ENCODE assay signal across 10 cellular contexts in the genomic region with DNA sequence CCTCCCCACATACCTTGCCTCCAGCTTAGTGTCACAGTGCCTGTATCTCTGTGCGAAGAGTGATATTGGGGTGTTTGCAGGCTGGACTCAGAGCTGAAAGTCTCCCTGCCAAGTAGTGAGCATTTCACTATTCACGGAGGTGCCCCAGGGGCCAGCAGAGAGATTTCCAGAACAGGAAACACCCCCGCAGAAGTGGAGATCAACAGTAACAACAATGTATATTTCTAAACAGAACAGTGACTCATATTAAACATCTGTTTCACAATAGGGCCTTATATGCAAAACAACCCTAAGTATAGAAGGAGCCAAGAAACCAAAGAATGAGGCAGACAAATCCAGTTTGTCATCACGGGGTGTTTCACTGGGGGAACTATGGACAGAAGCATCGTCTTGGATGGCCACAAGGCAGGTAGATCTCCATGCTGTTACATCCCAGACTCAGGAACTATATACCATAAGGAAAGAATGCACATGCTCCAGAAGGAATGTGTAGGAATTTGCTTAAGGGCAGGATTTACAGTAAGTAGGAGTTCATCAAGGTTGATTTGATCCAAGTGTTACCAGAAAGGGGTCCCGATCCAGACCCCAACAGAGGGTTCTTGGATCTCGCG. TPM values are rescaled to one million over a fixed set of nuclear protein-coding genes. Genes with fewer than 3 reads are reported as not detected.
DNase-seq lines count a peak whose midpoint lies in the region; ATAC-seq lines count a peak whose summit lies in the region.
"Had no signal": no experiment of that assay in that cellular context is flagged by ENCODE, and none has a peak within 500 bp of the region (broad histone marks: within the 10 kb centered on the region; RNA-seq: fewer than 3 reads in every experiment).

No MANE protein-coding gene starts in this region.

- H3K4me3 Mint-ChIP-seq in CD8-positive, alpha-beta memory T cell = no peak overlapping the region
- no peak overlapping the region for H3K4me3 Mint-ChIP-seq in activated CD4-positive, alpha-beta memory T cell treated with anti-CD3 and anti-CD28 coated beads, Interleukin-2, amount 10 ng/mL, durations not matched to agents 7 days and 5 days
- H3K4me3 Mint-ChIP-seq in stimulated activated memory B cell treated with anti-CD40 and anti-IgM and Interleukin-4, amounts not matched to agents 10 μg/mL and 1 μg/mL and 100 μg/mL, for 72 hours = no peak overlapping the region
- H3K4me3 Mint-ChIP-seq: IgD-negative memory B cell, neural crest cell had no signal

- H3K9me3 ChIP-seq in CD8-positive, alpha-beta memory T cell (ENCODE audit: low read length) = no peaks in the 10 kb centered on the region

- CTCF ChIA-PET in CD8-positive, alpha-beta memory T cell (lab: Charles Lee) = interaction anchor here (1.5 kb wide), 1 partner anchor 177 kb away, joined by 3 read pairs; no protein-coding TSS in a partner anchor
- CTCF ChIA-PET in activated CD4-positive, alpha-beta memory T cell treated with anti-CD3 and anti-CD28 coated beads, Interleukin-2, amount 10 ng/mL, durations not matched to agents 7 days and 5 days (lab: Charles Lee) = no interaction called here

- POLR2A ChIA-PET in CD8-positive, alpha-beta memory T cell (lab: Charles Lee) = no interaction called here
- POLR2A ChIA-PET in activated CD4-positive, alpha-beta memory T cell treated with anti-CD3 and anti-CD28 coated beads, Interleukin-2, amount 10 ng/mL, durations not matched to agents 7 days and 5 days (lab: Charles Lee) = interaction anchor here (0.9 kb wide), 1 partner anchor 103 kb away, joined by 3 read pairs; no protein-coding TSS in a partner anchor

- no peaks in the 10 kb centered on the region for H3K9me3 Mint-ChIP-seq in CD8-positive, alpha-beta memory T cell
- no peaks in the 10 kb centered on the region for H3K9me3 Mint-ChIP-seq in activated CD4-positive, alpha-beta memory T cell treated with anti-CD3 and anti-CD28 coated beads, Interleukin-2, amount 10 ng/mL, durations not matched to agents 7 days and 5 days
- H3K9me3 Mint-ChIP-seq in stimulated activated memory B cell treated with anti-CD40 and anti-IgM and Interleukin-4, amounts not matched to agents 10 μg/mL and 1 μg/mL and 100 μg/mL, for 72 hours = no peaks in the 10 kb centered on the region
- H3K9me3 Mint-ChIP-seq: IgD-negative memory B cell, neural crest cell had no signal

- peak; percentile 89 for ATAC-seq in GM19455 (IDR thresholded peaks at IDR 0.05; ENCODE audit: unreplicated experiment)
- peak; percentile 83 for ATAC-seq in HG03521 (IDR thresholded peaks at IDR 0.05; ENCODE audit: unreplicated experiment)
- peak; percentile 71 for ATAC-seq in stimulated activated memory B cell treated with anti-CD40 and anti-IgM and Interleukin-4, amounts not matched to agents 10 μg/mL and 1 μg/mL and 100 μg/mL, for 72 hours

- no peak overlapping the region for H3K4me3 ChIP-seq in CD8-positive, alpha-beta memory T cell (ENCODE audit: low read length)

- no peaks in the 10 kb centered on the region for H3K27me3 ChIP-seq in CD8-positive, alpha-beta memory T cell (ENCODE audit: insufficient read depth, low read length, poor library complexity, severe bottlenecking)

- peaks cover 0 to 5% of the 10 kb centered on the region in 2 donors for H3K27me3 Mint-ChIP-seq in CD8-positive, alpha-beta memory T cell
- H3K27me3 Mint-ChIP-seq in activated CD4-positive, alpha-beta memory T cell treated with anti-CD3 and anti-CD28 coated beads, Interleukin-2, amount 10 ng/mL, durations not matched to agents 7 days and 5 days = no peaks in the 10 kb centered on the region
- H3K27me3 Mint-ChIP-seq in stimulated activated memory B cell treated with anti-CD40 and anti-IgM and Interleukin-4, amounts not matched to agents 10 μg/mL and 1 μg/mL and 100 μg/mL, for 72 hours = no peaks in the 10 kb centered on the region
- H3K27me3 Mint-ChIP-seq: IgD-negative memory B cell had no signal

- no peak for DNase-seq in CD8-positive, alpha-beta memory T cell
- peak; percentile 37 for DNase-seq in activated CD4-positive, alpha-beta memory T cell treated with anti-CD3 and anti-CD28 coated beads, Interleukin-2, amount 10 ng/mL, durations not matched to agents 7 days and 5 days
- DNase-seq in iris pigment epithelial cell (ENCODE audit: low read depth) (peak; percentile 97), DMS153 treated with DMSO at 0.1 percent for 48 hours (lab: John Stamatoyannopoulos, UW; ENCODE audit: unreplicated experiment) (no peak), GDM1 (lab: John Stamatoyannopoulos, UW) (no peak)

- H3K27ac Mint-ChIP-seq in CD8-positive, alpha-beta memory T cell = no peak overlapping the region
- H3K27ac Mint-ChIP-seq in activated CD4-positive, alpha-beta memory T cell treated with anti-CD3 and anti-CD28 coated beads, Interleukin-2, amount 10 ng/mL, durations not matched to agents 7 days and 5 days = peak overlapping the region; percentile 22
- peak overlapping the region; percentile 63 for H3K27ac Mint-ChIP-seq in stimulated activated memory B cell treated with anti-CD40 and anti-IgM and Interleukin-4, amounts not matched to agents 10 μg/mL and 1 μg/mL and 100 μg/mL, for 72 hours
- H3K27ac Mint-ChIP-seq: IgD-negative memory B cell had no signal

- H3K36me3 ChIP-seq in CD8-positive, alpha-beta memory T cell (ENCODE audit: insufficient read depth, low read length) = no peaks in the 10 kb centered on the region

- H3K4me1 ChIP-seq in CD8-positive, alpha-beta memory T cell (ENCODE audit: insufficient read depth, low read length) = no peaks in the 10 kb centered on the region

- H3K36me3 Mint-ChIP-seq in CD8-positive, alpha-beta memory T cell = no peaks in the 10 kb centered on the region
- H3K36me3 Mint-ChIP-seq in activated CD4-positive, alpha-beta memory T cell treated with anti-CD3 and anti-CD28 coated beads, Interleukin-2, amount 10 ng/mL, durations not matched to agents 7 days and 5 days (ENCODE audit: low read depth) = no peaks in the 10 kb centered on the region
- no peaks in the 10 kb centered on the region for H3K36me3 Mint-ChIP-seq in stimulated activated memory B cell treated with anti-CD40 and anti-IgM and Interleukin-4, amounts not matched to agents 10 μg/mL and 1 μg/mL and 100 μg/mL, for 72 hours

- H3K4me1 Mint-ChIP-seq in CD8-positive, alpha-beta memory T cell = peaks cover 0 to 6% (median 6%) of the 10 kb centered on the region in 3 donors
- peaks cover 13% of the 10 kb centered on the region for H3K4me1 Mint-ChIP-seq in activated CD4-positive, alpha-beta memory T cell treated with anti-CD3 and anti-CD28 coated beads, Interleukin-2, amount 10 ng/mL, durations not matched to agents 7 days and 5 days
- H3K4me1 Mint-ChIP-seq in stimulated activated memory B cell treated with anti-CD40 and anti-IgM and Interleukin-4, amounts not matched to agents 10 μg/mL and 1 μg/mL and 100 μg/mL, for 72 hours = peaks cover 11% of the 10 kb centered on the region

- peak overlapping the region; percentile 41 for H3K27ac ChIP-seq in CD8-positive, alpha-beta memory T cell (ENCODE audit: low read depth, low read length)

RNA-seq across cellular contexts. Expression of a gene that starts 29.3 kb away (rescaled TPM):
- total RNA-seq in CD8-positive, alpha-beta memory T cell = not detected
- polyA plus RNA-seq in CD8-positive, alpha-beta memory T cell = not detected
- total RNA-seq in activated CD4-positive, alpha-beta memory T cell treated with anti-CD3 and anti-CD28 coated beads, Interleukin-2, amount 10 ng/mL, durations not matched to agents 7 days and 5 days = not detected
- total RNA-seq: neural crest cell had no signal
- polyA plus RNA-seq: IgD-negative memory B cell had no signal

RNA-seq across cellular contexts. Expression of a gene that starts 35.9 kb away (rescaled TPM):
- 10 to 100 TPM; 39.8 to 44.6 TPM for total RNA-seq in CD8-positive, alpha-beta memory T cell
- polyA plus RNA-seq in CD8-positive, alpha-beta memory T cell = 108 TPM
- 10 to 100 TPM; 47.7 to 51.7 TPM for total RNA-seq in activated CD4-positive, alpha-beta memory T cell treated with anti-CD3 and anti-CD28 coated beads, Interleukin-2, amount 10 ng/mL, durations not matched to agents 7 days and 5 days

Comparison
In these comparisons a context has a peak if more than half of its experiments do, and no peak if none do; other contexts are left out.
1. DNase-seq: peak in activated CD4-positive, alpha-beta memory T cell treated with anti-CD3 and anti-CD28 coated beads, Interleukin-2, amount 10 ng/mL, durations not matched to agents 7 days and 5 days (single experiment) and iris pigment epithelial cell (single experiment); none in CD8-positive, alpha-beta memory T cell (0 of 5), DMS153 treated with DMSO at 0.1 percent for 48 hours (single experiment) and GDM1 (single experiment).
2. H3K27ac Mint-ChIP-seq: peak in activated CD4-positive, alpha-beta memory T cell treated with anti-CD3 and anti-CD28 coated beads, Interleukin-2, amount 10 ng/mL, durations not matched to agents 7 days and 5 days (single experiment) and stimulated activated memory B cell treated with anti-CD40 and anti-IgM and Interleukin-4, amounts not matched to agents 10 μg/mL and 1 μg/mL and 100 μg/mL, for 72 hours (single experiment); none in CD8-positive, alpha-beta memory T cell (0 of 8).
3. Peak in every context shown above with its lines, with median percentiles within 50 percentile points of each other: ATAC-seq.